Comparison of ENCODE assay signal across 31 cellular contexts in genomic region chr22:45883811-45884170, GRCh38.
"Had no signal": no experiment of that assay in that cellular context is flagged by ENCODE, and none has a peak within 500 bp of the region (broad histone marks: within the 10 kb centered on the region; RNA-seq: fewer than 3 reads in every experiment).

No MANE protein-coding gene starts in this region.

- H3K9me3 Mint-ChIP-seq: activated CD8-positive, alpha-beta T cell treated with anti-CD3 and anti-CD28 coated beads for 36 hours; activated naive CD4-positive, alpha-beta T cell treated with anti-CD3 and anti-CD28 coated beads for 36 hours; activated naive CD8-positive, alpha-beta T cell treated with anti-CD3 and anti-CD28 coated beads for 36 hours; activated T-cell treated with anti-CD3 and anti-CD28 coated beads, Interleukin-2, amount 50 U/mL, for 4 hours; mesothelial cell of epicardium; naive B cell; nephron progenitor cell; stimulated activated effector memory CD8-positive, alpha-beta T cell treated with anti-CD3 and anti-CD28 coated beads, Interleukin-12 subunit alpha, Interleukin-12 subunit beta, amount 100 ng/mL, for 72 hours; stimulated activated naive CD8-positive, alpha-beta T cell treated with anti-CD3 and anti-CD28 coated beads, Interleukin-15, Interleukin-2, amounts not matched to agents 100 ng/mL and 50 ng/mL, for 24 hours had no signal

- H3K27ac ChIP-seq: adrenal gland, ascending aorta, cardiac muscle cell, epithelial cell of prostate, esophagus squamous epithelium, pancreas, prostate gland, thoracic aorta, vagina had no signal

- H3K27ac Mint-ChIP-seq: activated CD8-positive, alpha-beta T cell treated with anti-CD3 and anti-CD28 coated beads for 36 hours; activated naive CD4-positive, alpha-beta T cell treated with anti-CD3 and anti-CD28 coated beads for 36 hours; activated naive CD8-positive, alpha-beta T cell treated with anti-CD3 and anti-CD28 coated beads for 36 hours; brain; mesothelial cell of epicardium; naive B cell; nephron progenitor cell; stimulated activated effector memory CD8-positive, alpha-beta T cell treated with anti-CD3 and anti-CD28 coated beads, Interleukin-12 subunit alpha, Interleukin-12 subunit beta, amount 100 ng/mL, for 72 hours; stimulated activated naive CD8-positive, alpha-beta T cell treated with anti-CD3 and anti-CD28 coated beads, Interleukin-15, Interleukin-2, amounts not matched to agents 100 ng/mL and 50 ng/mL, for 24 hours; T-helper 17 cell had no signal

- H3K4me1 ChIP-seq: ascending aorta, pancreas had no signal

- H3K36me3 Mint-ChIP-seq: activated naive CD8-positive, alpha-beta T cell treated with anti-CD3 and anti-CD28 coated beads for 36 hours; brain; mesothelial cell of epicardium; naive B cell; stimulated activated effector memory CD8-positive, alpha-beta T cell treated with anti-CD3 and anti-CD28 coated beads, Interleukin-12 subunit alpha, Interleukin-12 subunit beta, amount 100 ng/mL, for 72 hours had no signal

- DNase-seq: activated CD4-positive, alpha-beta T cell treated with anti-CD3 and anti-CD28 coated beads, Interleukin-2, amount 50 U/mL, for 1 hour; activated CD8-positive, alpha-beta T cell treated with anti-CD3 and anti-CD28 coated beads for 36 hours; activated naive CD4-positive, alpha-beta T cell treated with anti-CD3 and anti-CD28 coated beads for 36 hours; activated naive CD8-positive, alpha-beta T cell treated with anti-CD3 and anti-CD28 coated beads for 36 hours; activated T-cell treated with anti-CD3 and anti-CD28 coated beads, Interleukin-2, amount 50 U/mL, for 4 hours; cortex of kidney; esophagus squamous epithelium; foreskin melanocyte; left cardiac atrium; naive B cell; nephron progenitor cell; retina; small intestine; stimulated activated CD4-positive, alpha-beta T cell treated with anti-CD3 and anti-CD28 coated beads, Interleukin-4, amount 100 ng/mL, for 24 hours; SW 1271; T-helper 17 cell; T1000; trophoblast cell had no signal

- H3K27me3 ChIP-seq: ascending aorta, pancreas, vagina had no signal

- H3K4me3 ChIP-seq: adrenal gland, ascending aorta, cardiac muscle cell, esophagus squamous epithelium, pancreas, prostate gland, thoracic aorta, vagina had no signal

- ATAC-seq: activated CD8-positive, alpha-beta T cell treated with anti-CD3 and anti-CD28 coated beads for 36 hours; activated T-cell treated with anti-CD3 and anti-CD28 coated beads, Interleukin-2, amount 50 U/mL, for 4 hours; sciatic nerve; stimulated activated effector memory CD8-positive, alpha-beta T cell treated with anti-CD3 and anti-CD28 coated beads, Interleukin-12 subunit alpha, Interleukin-12 subunit beta, amount 100 ng/mL, for 72 hours; T-helper 17 cell had no signal

- H3K36me3 ChIP-seq: adrenal gland, ascending aorta, cardiac muscle cell, esophagus squamous epithelium, pancreas, prostate gland, thoracic aorta, vagina had no signal

- H3K4me3 Mint-ChIP-seq: activated CD8-positive, alpha-beta T cell treated with anti-CD3 and anti-CD28 coated beads for 36 hours; activated naive CD4-positive, alpha-beta T cell treated with anti-CD3 and anti-CD28 coated beads for 36 hours; activated naive CD8-positive, alpha-beta T cell treated with anti-CD3 and anti-CD28 coated beads for 36 hours; activated T-cell treated with anti-CD3 and anti-CD28 coated beads, Interleukin-2, amount 50 U/mL, for 4 hours; brain; mesothelial cell of epicardium; naive B cell; nephron progenitor cell; stimulated activated effector memory CD8-positive, alpha-beta T cell treated with anti-CD3 and anti-CD28 coated beads, Interleukin-12 subunit alpha, Interleukin-12 subunit beta, amount 100 ng/mL, for 72 hours; stimulated activated naive CD8-positive, alpha-beta T cell treated with anti-CD3 and anti-CD28 coated beads, Interleukin-15, Interleukin-2, amounts not matched to agents 100 ng/mL and 50 ng/mL, for 24 hours; T-helper 17 cell had no signal

- H3K4me1 Mint-ChIP-seq: activated naive CD8-positive, alpha-beta T cell treated with anti-CD3 and anti-CD28 coated beads for 36 hours; mesothelial cell of epicardium; stimulated activated effector memory CD8-positive, alpha-beta T cell treated with anti-CD3 and anti-CD28 coated beads, Interleukin-12 subunit alpha, Interleukin-12 subunit beta, amount 100 ng/mL, for 72 hours had no signal

- H3K9me3 ChIP-seq: adrenal gland, ascending aorta, esophagus squamous epithelium, pancreas, prostate gland, thoracic aorta, vagina had no signal
